ENCODE assay signal across 14 cellular contexts in the genomic region with DNA sequence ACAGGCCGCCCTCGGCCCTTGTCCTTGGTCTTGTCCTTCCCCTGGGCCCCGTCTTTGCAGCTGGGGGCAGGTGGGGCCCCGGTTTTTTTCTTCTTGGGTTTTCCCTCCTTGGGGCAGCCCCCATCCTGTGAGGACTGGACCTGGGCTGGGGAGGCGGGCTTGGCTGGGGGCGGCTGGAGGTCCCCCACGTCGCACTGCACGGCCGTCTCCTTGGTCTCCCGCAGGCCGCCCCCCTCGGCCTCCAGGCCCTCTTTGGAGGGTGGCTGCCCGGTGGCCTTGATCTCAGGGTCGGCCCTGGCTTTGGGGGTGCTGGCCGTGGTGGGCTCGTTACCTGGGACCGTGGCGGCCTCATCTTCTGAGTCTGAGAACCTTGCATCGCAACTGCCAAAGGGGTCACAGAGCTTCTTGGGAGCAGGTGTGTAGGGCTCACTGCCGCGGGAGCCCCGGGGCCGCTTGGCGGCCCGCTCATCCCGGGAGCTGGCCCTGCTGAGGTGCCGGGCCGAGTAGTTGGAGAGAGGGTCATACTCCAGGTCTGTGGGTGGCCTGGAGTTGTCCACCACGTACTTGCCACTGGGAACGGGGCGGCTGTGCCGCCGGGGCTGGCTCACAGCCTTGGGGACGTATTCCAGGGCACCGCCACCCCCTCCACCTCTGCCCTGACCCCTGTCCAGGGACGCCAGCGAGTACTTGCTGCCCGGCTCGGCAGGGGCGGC. TPM values are rescaled to one million over a fixed set of nuclear protein-coding genes. Genes with fewer than 3 reads are reported as not detected.
"Had no signal": no experiment of that assay in that cellular context is flagged by ENCODE, and none has a peak within 500 bp of the region (broad histone marks: within the 10 kb centered on the region; RNA-seq: fewer than 3 reads in every experiment).

No MANE protein-coding gene starts in this region.

- H3K27me3 Mint-ChIP-seq: activated CD4-positive, alpha-beta memory T cell treated with anti-CD3 and anti-CD28 coated beads for 36 hours; stimulated activated naive B cell treated with anti-CD40 and anti-IgM and Interleukin-4, amounts not matched to agents 10 μg/mL and 1 μg/mL and 100 μg/mL, for 72 hours had no signal

- H3K9me3 Mint-ChIP-seq: activated CD4-positive, alpha-beta memory T cell treated with anti-CD3 and anti-CD28 coated beads for 36 hours; activated T-cell treated with anti-CD3 and anti-CD28 coated beads, Interleukin-2, amount 50 U/mL, for 72 hours; neural progenitor cell; stimulated activated naive B cell treated with anti-CD40 and anti-IgM and Interleukin-4, amounts not matched to agents 10 μg/mL and 1 μg/mL and 100 μg/mL, for 72 hours; T-helper 1 cell treated with Interleukin-12 subunit alpha and Interleukin-12 subunit beta and Interleukin-4 antibody, amounts not matched to agents 30 μg/mL and 1 μg/mL, for 36 hours had no signal

- H3K36me3 ChIP-seq: neural progenitor cell had no signal

- H3K4me3 ChIP-seq: colonic mucosa, left ventricle myocardium inferior, neural progenitor cell, right atrium auricular region, smooth muscle cell, upper lobe of left lung had no signal

- H3K9ac ChIP-seq: neural progenitor cell, SK-N-SH had no signal

- H3K4me3 Mint-ChIP-seq: activated CD4-positive, alpha-beta memory T cell treated with anti-CD3 and anti-CD28 coated beads for 36 hours; activated T-cell treated with anti-CD3 and anti-CD28 coated beads, Interleukin-2, amount 50 U/mL, for 72 hours; neural progenitor cell; stimulated activated naive B cell treated with anti-CD40 and anti-IgM and Interleukin-4, amounts not matched to agents 10 μg/mL and 1 μg/mL and 100 μg/mL, for 72 hours; T-helper 1 cell treated with Interleukin-12 subunit alpha and Interleukin-12 subunit beta and Interleukin-4 antibody, amounts not matched to agents 30 μg/mL and 1 μg/mL, for 36 hours had no signal

- H3K4me1 ChIP-seq: colonic mucosa had no signal

- H3K9me3 ChIP-seq: colonic mucosa, left ventricle myocardium inferior, right atrium auricular region, SK-N-SH, upper lobe of left lung had no signal

- H3K27ac Mint-ChIP-seq: activated CD4-positive, alpha-beta memory T cell treated with anti-CD3 and anti-CD28 coated beads for 36 hours; activated T-cell treated with anti-CD3 and anti-CD28 coated beads, Interleukin-2, amount 50 U/mL, for 72 hours; neural progenitor cell; stimulated activated naive B cell treated with anti-CD40 and anti-IgM and Interleukin-4, amounts not matched to agents 10 μg/mL and 1 μg/mL and 100 μg/mL, for 72 hours; T-helper 1 cell treated with Interleukin-12 subunit alpha and Interleukin-12 subunit beta and Interleukin-4 antibody, amounts not matched to agents 30 μg/mL and 1 μg/mL, for 36 hours had no signal

- DNase-seq: activated CD4-positive, alpha-beta memory T cell treated with anti-CD3 and anti-CD28 coated beads for 36 hours; activated CD4-positive, CD25-positive, alpha-beta regulatory T cell treated with anti-CD3 and anti-CD28 coated beads, Interleukin-2, amount 50 U/mL, for 72 hours; activated T-cell treated with anti-CD3 and anti-CD28 coated beads, Interleukin-2, amount 50 U/mL, for 72 hours; colonic mucosa; left ventricle myocardium inferior; posterior cingulate gyrus; SK-N-SH; stimulated activated naive B cell treated with anti-CD40 and anti-IgM and Interleukin-4, amounts not matched to agents 10 μg/mL and 1 μg/mL and 100 μg/mL, for 72 hours had no signal

- H3K27me3 ChIP-seq: colonic mucosa, neural progenitor cell, right atrium auricular region, upper lobe of left lung had no signal

- ATAC-seq: activated T-cell treated with anti-CD3 and anti-CD28 coated beads, Interleukin-2, amount 50 U/mL, for 72 hours; stimulated activated naive B cell treated with anti-CD40 and anti-IgM and Interleukin-4, amounts not matched to agents 10 μg/mL and 1 μg/mL and 100 μg/mL, for 72 hours had no signal

RNA-seq across cellular contexts. Expression of a gene that starts 15.6 kb away (rescaled TPM):
- total RNA-seq: frontal cortex had no signal
